2 cellular contexts compared by ENCODE assay signal in the genomic region with DNA sequence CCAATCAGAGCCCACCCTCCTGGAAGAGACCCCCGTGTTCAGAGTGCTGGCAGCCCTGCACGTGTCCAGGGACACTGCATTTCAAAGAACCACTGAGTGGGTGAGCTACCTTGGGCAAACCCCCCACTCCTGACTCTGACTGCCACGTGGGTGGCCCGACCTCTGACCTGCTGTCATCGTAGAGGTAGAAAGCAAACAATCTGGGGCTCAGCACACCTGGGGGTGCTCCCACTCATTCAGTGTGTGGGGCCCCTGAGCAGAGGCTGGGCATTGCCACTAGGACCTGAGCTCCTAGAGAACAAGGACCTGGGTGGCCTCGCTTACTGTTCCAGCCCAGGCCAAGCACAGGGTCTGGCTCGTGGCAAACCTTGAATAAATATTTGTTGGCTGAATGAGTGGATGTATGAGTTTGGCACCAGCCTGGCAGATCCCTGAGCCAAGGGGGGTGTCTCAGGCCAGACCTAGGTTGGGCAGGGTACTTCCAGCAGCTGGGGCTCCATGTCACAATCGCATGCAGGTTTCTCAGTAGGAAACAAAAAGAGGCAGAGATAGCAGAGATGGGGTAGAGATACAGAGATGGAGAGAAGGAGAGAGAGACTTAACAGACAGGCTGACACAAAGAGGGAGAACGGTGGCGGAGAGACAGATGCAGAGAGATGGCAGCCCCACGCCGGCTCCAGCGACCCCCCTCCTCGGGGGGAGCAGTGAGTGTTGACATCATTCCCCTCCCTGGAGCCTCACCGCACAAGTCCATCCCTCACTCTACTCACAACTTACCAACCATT.
TF ChIP-seq lines count a peak whose summit lies in the region.

No MANE protein-coding gene starts in this region.

TF ChIP-seq in HEK293, 187 proteins besides CTCF, POLR2A, EP300 and RAD21:
- TF ChIP-seq ZNF747 (tag by site-specific recombination; IDR thresholded peaks at IDR 0.05) (no peak), EGR2 (tag by site-specific recombination; IDR thresholded peaks at IDR 0.05; ENCODE audit: low read depth) (peak; percentile 94), ZFHX2 (tag by site-specific recombination; conservative IDR thresholded peaks at IDR 0.05) (peak; percentile 94)

TF ChIP-seq in GM12878, 131 proteins besides CTCF, POLR2A, EP300 and RAD21:
- TF ChIP-seq NR2F1 (conservative IDR thresholded peaks at IDR 0.05) (peak; percentile 60), FOXK2 (IDR thresholded peaks at IDR 0.05) (no peak), NR2C1 (IDR thresholded peaks at IDR 0.05) (0 out of 2 replicates have a peak, but pooled peaks have one; percentile 34), CBX5 (IDR thresholded peaks at IDR 0.05; ENCODE audit: low read depth) (no peak)
TF ChIP-seq in GM12878: peak in this region for 2.
